In genomic region chr2:222972420-222972819, GRCh38 we compare ENCODE assay signal across 19 cellular contexts.
"Had no signal": no experiment of that assay in that cellular context is flagged by ENCODE, and none has a peak within 500 bp of the region (broad histone marks: within the 10 kb centered on the region; RNA-seq: fewer than 3 reads in every experiment).

No MANE protein-coding gene starts in this region.

- H3K36me3 Mint-ChIP-seq: activated CD4-positive, alpha-beta memory T cell treated with anti-CD3 and anti-CD28 coated beads for 36 hours; activated naive CD4-positive, alpha-beta T cell treated with anti-CD3 and anti-CD28 coated beads, Interleukin-2, amount 10 ng/mL, durations not matched to agents 7 days and 5 days; activated naive CD8-positive, alpha-beta T cell treated with anti-CD3 and anti-CD28 coated beads, Interleukin-2, amount 10 ng/mL, durations not matched to agents 7 days and 5 days; brain; stimulated activated effector memory CD8-positive, alpha-beta T cell treated with anti-CD3 and anti-CD28 coated beads, Interleukin-12 subunit alpha, Interleukin-12 subunit beta, amount 100 ng/mL, for 72 hours had no signal

- FAIRE-seq: frontal cortex, small intestine had no signal

- H3K4me1 Mint-ChIP-seq: activated CD4-positive, alpha-beta T cell treated with anti-CD3 and anti-CD28 coated beads, Interleukin-2, amount 10 ng/mL, durations not matched to agents 24 days and 14 days; activated naive CD4-positive, alpha-beta T cell treated with anti-CD3 and anti-CD28 coated beads, Interleukin-2, amount 10 ng/mL, durations not matched to agents 7 days and 5 days; activated naive CD8-positive, alpha-beta T cell treated with anti-CD3 and anti-CD28 coated beads, Interleukin-2, amount 10 ng/mL, durations not matched to agents 7 days and 5 days; nephron; stimulated activated effector memory CD8-positive, alpha-beta T cell treated with anti-CD3 and anti-CD28 coated beads, Interleukin-12 subunit alpha, Interleukin-12 subunit beta, amount 100 ng/mL, for 72 hours had no signal

- H3K27ac Mint-ChIP-seq: activated CD4-positive, alpha-beta memory T cell treated with anti-CD3 and anti-CD28 coated beads for 36 hours; activated CD4-positive, alpha-beta T cell treated with anti-CD3 and anti-CD28 coated beads, Interleukin-2, amount 10 ng/mL, durations not matched to agents 24 days and 14 days; activated naive CD4-positive, alpha-beta T cell treated with anti-CD3 and anti-CD28 coated beads, Interleukin-2, amount 10 ng/mL, durations not matched to agents 7 days and 5 days; activated naive CD8-positive, alpha-beta T cell treated with anti-CD3 and anti-CD28 coated beads, Interleukin-2, amount 10 ng/mL, durations not matched to agents 7 days and 5 days; activated T-helper 1 cell treated with anti-CD3 and anti-CD28 coated beads, Interleukin-12 subunit alpha, Interleukin-12 subunit beta, Interleukin-2, Interleukin-4 antibody, amounts not matched to agents 30 ng/mL and 10 ng/mL and 1 ng/mL, durations not matched to agents 14 hours and 24 hours and 36 hours; brain; nephron; stimulated activated effector memory CD8-positive, alpha-beta T cell treated with anti-CD3 and anti-CD28 coated beads, Interleukin-12 subunit alpha, Interleukin-12 subunit beta, amount 100 ng/mL, for 72 hours; stimulated activated naive CD8-positive, alpha-beta T cell treated with anti-CD3 and anti-CD28 coated beads, Interleukin-15, Interleukin-2, amounts not matched to agents 100 ng/mL and 50 ng/mL, for 24 hours had no signal

- H3K27ac ChIP-seq: ascending aorta, cardiac muscle cell, colonic mucosa, epithelial cell of prostate, left lung, sigmoid colon, upper lobe of left lung had no signal

- H3K4me1 ChIP-seq: ascending aorta, colonic mucosa, left lung, upper lobe of left lung had no signal

- H3K9me3 ChIP-seq: ascending aorta, colonic mucosa, left lung, sigmoid colon, upper lobe of left lung had no signal

- H3K36me3 ChIP-seq: ascending aorta, cardiac muscle cell, colonic mucosa, left lung, sigmoid colon, upper lobe of left lung had no signal

- H3K9me3 Mint-ChIP-seq: activated CD4-positive, alpha-beta memory T cell treated with anti-CD3 and anti-CD28 coated beads for 36 hours; activated CD4-positive, alpha-beta T cell treated with anti-CD3 and anti-CD28 coated beads, Interleukin-2, amount 10 ng/mL, durations not matched to agents 24 days and 14 days; activated naive CD4-positive, alpha-beta T cell treated with anti-CD3 and anti-CD28 coated beads, Interleukin-2, amount 10 ng/mL, durations not matched to agents 7 days and 5 days; activated naive CD8-positive, alpha-beta T cell treated with anti-CD3 and anti-CD28 coated beads, Interleukin-2, amount 10 ng/mL, durations not matched to agents 7 days and 5 days; activated T-helper 1 cell treated with anti-CD3 and anti-CD28 coated beads, Interleukin-12 subunit alpha, Interleukin-12 subunit beta, Interleukin-2, Interleukin-4 antibody, amounts not matched to agents 30 ng/mL and 10 ng/mL and 1 ng/mL, durations not matched to agents 14 hours and 24 hours and 36 hours; nephron; stimulated activated effector memory CD8-positive, alpha-beta T cell treated with anti-CD3 and anti-CD28 coated beads, Interleukin-12 subunit alpha, Interleukin-12 subunit beta, amount 100 ng/mL, for 72 hours; stimulated activated naive CD8-positive, alpha-beta T cell treated with anti-CD3 and anti-CD28 coated beads, Interleukin-15, Interleukin-2, amounts not matched to agents 100 ng/mL and 50 ng/mL, for 24 hours had no signal

- H3K4me3 ChIP-seq: ascending aorta, cardiac muscle cell, colonic mucosa, left lung, lung, sigmoid colon, upper lobe of left lung had no signal

- H3K27me3 ChIP-seq: ascending aorta, cardiac muscle cell, colonic mucosa, left lung, sigmoid colon, upper lobe of left lung had no signal

- H3K4me3 Mint-ChIP-seq: activated CD4-positive, alpha-beta memory T cell treated with anti-CD3 and anti-CD28 coated beads for 36 hours; activated CD4-positive, alpha-beta T cell treated with anti-CD3 and anti-CD28 coated beads, Interleukin-2, amount 10 ng/mL, durations not matched to agents 24 days and 14 days; activated naive CD4-positive, alpha-beta T cell treated with anti-CD3 and anti-CD28 coated beads, Interleukin-2, amount 10 ng/mL, durations not matched to agents 7 days and 5 days; activated naive CD8-positive, alpha-beta T cell treated with anti-CD3 and anti-CD28 coated beads, Interleukin-2, amount 10 ng/mL, durations not matched to agents 7 days and 5 days; activated T-helper 1 cell treated with anti-CD3 and anti-CD28 coated beads, Interleukin-12 subunit alpha, Interleukin-12 subunit beta, Interleukin-2, Interleukin-4 antibody, amounts not matched to agents 30 ng/mL and 10 ng/mL and 1 ng/mL, durations not matched to agents 14 hours and 24 hours and 36 hours; brain; nephron; stimulated activated effector memory CD8-positive, alpha-beta T cell treated with anti-CD3 and anti-CD28 coated beads, Interleukin-12 subunit alpha, Interleukin-12 subunit beta, amount 100 ng/mL, for 72 hours; stimulated activated naive CD8-positive, alpha-beta T cell treated with anti-CD3 and anti-CD28 coated beads, Interleukin-15, Interleukin-2, amounts not matched to agents 100 ng/mL and 50 ng/mL, for 24 hours had no signal
